In genomic region chr13:40401911-40402776, GRCh38 we compare ENCODE assay signal across 8 cellular contexts.
DNase-seq lines count a peak whose midpoint lies in the region; ATAC-seq and TF ChIP-seq lines count a peak whose summit lies in the region.

No MANE protein-coding gene starts in this region.

- H3K9me3 ChIP-seq in right atrium auricular region: no peaks in the 10 kb centered on the region

- ATAC-seq in HG02763 (IDR thresholded peaks at IDR 0.05; ENCODE audit: unreplicated experiment): peak; percentile 94
- ATAC-seq in activated naive CD8-positive, alpha-beta T cell treated with anti-CD3 and anti-CD28 coated beads, Interleukin-2, amount 10 ng/mL, durations not matched to agents 7 days and 5 days (ENCODE audit: low read depth): peak; percentile 85

- peaks cover 0 to 39% of the 10 kb centered on the region in 2 donors for H3K4me1 ChIP-seq in right atrium auricular region

- POLR2A ChIA-PET in activated CD4-positive, alpha-beta memory T cell treated with anti-CD3 and anti-CD28 coated beads for 36 hours (lab: Charles Lee): interaction anchor here (1.2 kb wide), 1 partner anchor 13 kb away, joined by 6 read pairs; no protein-coding TSS in a partner anchor
- POLR2A ChIA-PET in activated CD4-positive, alpha-beta memory T cell treated with anti-CD3 and anti-CD28 coated beads, Interleukin-2, amount 10 ng/mL, durations not matched to agents 7 days and 5 days (lab: Charles Lee): interaction anchor here (1.0 kb wide), 1 partner anchor 262 kb away, joined by 4 read pairs; no protein-coding TSS in a partner anchor
- POLR2A ChIA-PET in activated naive CD8-positive, alpha-beta T cell treated with anti-CD3 and anti-CD28 coated beads, Interleukin-2, amount 10 ng/mL, durations not matched to agents 7 days and 5 days (lab: Charles Lee): interaction anchor here (0.9 kb wide), 1 partner anchor 37 kb away, joined by 3 read pairs; no protein-coding TSS in a partner anchor

- intact Hi-C loops in activated CD4-positive, alpha-beta memory T cell treated with anti-CD3 and anti-CD28 coated beads for 36 hours (cut with micrococcal nuclease): no loop called here

- no peak overlapping the region for H3K27ac Mint-ChIP-seq in activated CD4-positive, alpha-beta memory T cell treated with anti-CD3 and anti-CD28 coated beads for 36 hours
- no peak overlapping the region for H3K27ac Mint-ChIP-seq in activated CD4-positive, alpha-beta memory T cell treated with anti-CD3 and anti-CD28 coated beads, Interleukin-2, amount 10 ng/mL, durations not matched to agents 7 days and 5 days
- peak overlapping the region; percentile 40 for H3K27ac Mint-ChIP-seq in activated naive CD8-positive, alpha-beta T cell treated with anti-CD3 and anti-CD28 coated beads, Interleukin-2, amount 10 ng/mL, durations not matched to agents 7 days and 5 days

- H3K36me3 Mint-ChIP-seq in activated CD4-positive, alpha-beta memory T cell treated with anti-CD3 and anti-CD28 coated beads for 36 hours: no peaks in the 10 kb centered on the region
- no peaks in the 10 kb centered on the region for H3K36me3 Mint-ChIP-seq in activated CD4-positive, alpha-beta memory T cell treated with anti-CD3 and anti-CD28 coated beads, Interleukin-2, amount 10 ng/mL, durations not matched to agents 7 days and 5 days (ENCODE audit: low read depth)
- no peaks in the 10 kb centered on the region for H3K36me3 Mint-ChIP-seq in activated naive CD8-positive, alpha-beta T cell treated with anti-CD3 and anti-CD28 coated beads, Interleukin-2, amount 10 ng/mL, durations not matched to agents 7 days and 5 days

- no peak overlapping the region for H3K4me3 Mint-ChIP-seq in activated CD4-positive, alpha-beta memory T cell treated with anti-CD3 and anti-CD28 coated beads for 36 hours
- no peak overlapping the region for H3K4me3 Mint-ChIP-seq in activated CD4-positive, alpha-beta memory T cell treated with anti-CD3 and anti-CD28 coated beads, Interleukin-2, amount 10 ng/mL, durations not matched to agents 7 days and 5 days
- peak overlapping the region; percentile 56 for H3K4me3 Mint-ChIP-seq in activated naive CD8-positive, alpha-beta T cell treated with anti-CD3 and anti-CD28 coated beads, Interleukin-2, amount 10 ng/mL, durations not matched to agents 7 days and 5 days

- no peaks in the 10 kb centered on the region for H3K9me3 Mint-ChIP-seq in activated CD4-positive, alpha-beta memory T cell treated with anti-CD3 and anti-CD28 coated beads for 36 hours
- no peaks in the 10 kb centered on the region for H3K9me3 Mint-ChIP-seq in activated CD4-positive, alpha-beta memory T cell treated with anti-CD3 and anti-CD28 coated beads, Interleukin-2, amount 10 ng/mL, durations not matched to agents 7 days and 5 days
- peaks cover 4% of the 10 kb centered on the region for H3K9me3 Mint-ChIP-seq in activated naive CD8-positive, alpha-beta T cell treated with anti-CD3 and anti-CD28 coated beads, Interleukin-2, amount 10 ng/mL, durations not matched to agents 7 days and 5 days

- DNase-seq in activated CD4-positive, alpha-beta memory T cell treated with anti-CD3 and anti-CD28 coated beads for 36 hours: peak; percentile 55
- no peak for DNase-seq in activated CD4-positive, alpha-beta memory T cell treated with anti-CD3 and anti-CD28 coated beads, Interleukin-2, amount 10 ng/mL, durations not matched to agents 7 days and 5 days
- peak; percentile 88 for DNase-seq in NCI-H226
- no peak for DNase-seq in activated naive CD8-positive, alpha-beta T cell treated with anti-CD3 and anti-CD28 coated beads, Interleukin-2, amount 10 ng/mL, durations not matched to agents 7 days and 5 days
- DNase-seq in right atrium auricular region (ENCODE audit: low spot score): peak; percentile 98
- peak; percentile 96 for DNase-seq in renal cortical epithelial cell (ENCODE audit: low read depth)
- no peak for DNase-seq in ecto neural progenitor cell (ENCODE audit: low spot score)

- no peaks in the 10 kb centered on the region for H3K27me3 ChIP-seq in right atrium auricular region

- no peaks in the 10 kb centered on the region for H3K36me3 ChIP-seq in right atrium auricular region

- H3K27me3 Mint-ChIP-seq in activated CD4-positive, alpha-beta memory T cell treated with anti-CD3 and anti-CD28 coated beads for 36 hours: no peaks in the 10 kb centered on the region
- peaks cover 2% of the 10 kb centered on the region for H3K27me3 Mint-ChIP-seq in activated CD4-positive, alpha-beta memory T cell treated with anti-CD3 and anti-CD28 coated beads, Interleukin-2, amount 10 ng/mL, durations not matched to agents 7 days and 5 days
- H3K27me3 Mint-ChIP-seq in activated naive CD8-positive, alpha-beta T cell treated with anti-CD3 and anti-CD28 coated beads, Interleukin-2, amount 10 ng/mL, durations not matched to agents 7 days and 5 days: no peaks in the 10 kb centered on the region

- peaks cover 9% of the 10 kb centered on the region for H3K4me1 Mint-ChIP-seq in activated CD4-positive, alpha-beta memory T cell treated with anti-CD3 and anti-CD28 coated beads for 36 hours (ENCODE audit: low read depth)
- peaks cover 6% of the 10 kb centered on the region for H3K4me1 Mint-ChIP-seq in activated CD4-positive, alpha-beta memory T cell treated with anti-CD3 and anti-CD28 coated beads, Interleukin-2, amount 10 ng/mL, durations not matched to agents 7 days and 5 days
- H3K4me1 Mint-ChIP-seq in activated naive CD8-positive, alpha-beta T cell treated with anti-CD3 and anti-CD28 coated beads, Interleukin-2, amount 10 ng/mL, durations not matched to agents 7 days and 5 days: peaks cover 18% of the 10 kb centered on the region

- H3K4me3 ChIP-seq in right atrium auricular region: no peak overlapping the region

- H3K27ac ChIP-seq in right atrium auricular region: peak overlapping the region; percentile 3 to 68

- CTCF ChIA-PET in activated CD4-positive, alpha-beta memory T cell treated with anti-CD3 and anti-CD28 coated beads for 36 hours (lab: Charles Lee): interaction anchor here (0.6 kb wide), 1 partner anchor 211 kb away, joined by 3 read pairs; no protein-coding TSS in a partner anchor
- CTCF ChIA-PET in activated CD4-positive, alpha-beta memory T cell treated with anti-CD3 and anti-CD28 coated beads, Interleukin-2, amount 10 ng/mL, durations not matched to agents 7 days and 5 days (lab: Charles Lee): interaction anchor here (1.0 kb wide), 1 partner anchor 35 kb away, joined by 3 read pairs; no protein-coding TSS in a partner anchor

- TF ChIP-seq CTCF in right atrium auricular region (IDR thresholded peaks at IDR 0.05): no peak

Comparison
In these comparisons a context has a peak if more than half of its experiments do, and no peak if none do; other contexts are left out.
1. DNase-seq: peak in activated CD4-positive, alpha-beta memory T cell treated with anti-CD3 and anti-CD28 coated beads for 36 hours (single experiment), NCI-H226 (single experiment), right atrium auricular region (single experiment) and renal cortical epithelial cell (single experiment); none in activated CD4-positive, alpha-beta memory T cell treated with anti-CD3 and anti-CD28 coated beads, Interleukin-2, amount 10 ng/mL, durations not matched to agents 7 days and 5 days (single experiment), activated naive CD8-positive, alpha-beta T cell treated with anti-CD3 and anti-CD28 coated beads, Interleukin-2, amount 10 ng/mL, durations not matched to agents 7 days and 5 days (single experiment) and ecto neural progenitor cell (single experiment).